ENCODE assay signal across 8 cellular contexts in the genomic region with DNA sequence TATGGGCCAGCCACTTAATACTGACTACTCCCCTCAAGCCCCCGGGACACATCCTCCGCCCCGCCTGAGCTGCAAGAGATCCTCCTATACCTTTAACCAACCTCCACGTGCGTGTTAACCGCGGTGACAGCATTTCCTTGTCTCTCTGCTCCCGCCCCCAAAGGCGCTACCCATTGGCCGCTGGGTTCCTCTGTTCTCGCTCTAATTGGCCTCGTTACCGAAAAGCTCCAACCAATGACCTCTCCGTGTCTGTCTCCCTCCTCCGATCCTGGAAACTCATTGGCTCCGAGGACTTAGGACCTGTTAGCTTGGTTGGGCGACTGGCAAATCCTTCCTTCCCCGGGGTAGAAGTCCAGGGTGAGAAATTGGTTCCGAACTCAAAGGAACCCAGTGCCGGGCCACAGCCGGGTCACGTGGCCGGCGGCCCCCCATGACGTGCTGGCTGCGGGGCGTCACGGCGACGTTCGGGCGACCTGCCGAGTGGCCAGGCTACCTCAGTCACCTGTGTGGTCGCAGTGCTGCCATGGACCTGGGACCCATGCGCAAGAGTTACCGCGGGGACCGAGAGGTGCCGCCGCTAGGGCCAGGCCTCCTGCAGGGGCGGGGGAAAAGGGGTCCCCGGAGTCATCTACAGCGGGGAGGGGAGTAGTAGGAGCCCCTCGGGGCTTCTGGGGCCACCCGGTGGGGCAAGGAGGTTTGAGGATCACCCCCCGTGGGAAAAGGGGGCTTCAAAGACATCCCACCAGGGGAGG. TPM values are rescaled to one million over a fixed set of nuclear protein-coding genes. Genes with fewer than 3 reads are reported as not detected.
DNase-seq lines count a peak whose midpoint lies in the region; ATAC-seq, FAIRE-seq and TF ChIP-seq lines count a peak whose summit lies in the region.

TSS of gene PNPO (plus strand) at position 326 of the 752 bp plus-strand sequence. CDS start at position 431, 105 bp downstream.

- 1% methylated on average over 41 to 46 of the region's 46 CpGs for WGBS in psoas muscle, 3 donors

- H3K9me3 ChIP-seq in T-helper 17 cell (ENCODE audit: control insufficient read depth, low read length, poor library complexity, severe bottlenecking) (no peaks in the 10 kb centered on the region), right atrium auricular region (no peaks in the 10 kb centered on the region), psoas muscle (no peaks in the 10 kb centered on the region)

- peak in 1 of 2 donors; percentile 20 for TF ChIP-seq CTCF in right atrium auricular region (IDR thresholded peaks at IDR 0.05)
- no peak for TF ChIP-seq CTCF in psoas muscle (IDR thresholded peaks at IDR 0.05)

- peaks cover 0 to 34% of the 10 kb centered on the region in 2 donors for H3K4me1 ChIP-seq in right atrium auricular region
- H3K4me1 ChIP-seq in psoas muscle: peaks cover 16% of the 10 kb centered on the region

- H3K27ac ChIP-seq in angular gyrus (ENCODE audit: low read depth, low read length) (peak within 1 kb of the TSS; percentile 78), right atrium auricular region (peak within 1 kb of the TSS; percentile 81 to 84), psoas muscle (peak within 1 kb of the TSS; percentile 94)

- FAIRE-seq in urothelium cell line (lab: Jason Lieb, UNC): peak; percentile 63

- intact Hi-C loops in psoas muscle (cut with DNase I): loop anchor here in 1 of 2 donors (2.0 kb wide), 1 partner anchor 33 kb away; no protein-coding TSS in a partner anchor

- DNase-seq in NCI-H1694 treated with DMSO at 0.1 percent for 48 hours (lab: John Stamatoyannopoulos, UW): peak; percentile 98
- peak; percentile 76 to 88 (median 82) for DNase-seq in T-helper 17 cell
- peak; percentile 98 for DNase-seq in right atrium auricular region (ENCODE audit: low spot score)
- DNase-seq in psoas muscle: peak; percentile 92 to 95
- DNase-seq in urothelium cell line (ENCODE audit: low spot score): peak; percentile 97

- H3K36me3 ChIP-seq in right atrium auricular region: peaks cover 28% of the 10 kb centered on the region
- H3K36me3 ChIP-seq in psoas muscle (ENCODE audit: insufficient read depth in 1 of 2, low read depth in 1 of 2): peaks cover 3 to 32% of the 10 kb centered on the region in 2 donors

- TF ChIP-seq POLR2A in GM15510 (IDR thresholded peaks at IDR 0.05; ENCODE audit: borderline replicate concordance, extremely low read depth, insufficient read length): peak; percentile 67

- peak within 1 kb of the TSS; percentile 79 for H3K4me3 Mint-ChIP-seq in T-helper 17 cell

- H3K4me3 ChIP-seq in right atrium auricular region (peak within 1 kb of the TSS; percentile 84 to 86), psoas muscle (peak within 1 kb of the TSS; percentile 99)

- peaks cover 30% of the 10 kb centered on the region for H3K4me1 Mint-ChIP-seq in T-helper 17 cell

- peaks cover 5% of the 10 kb centered on the region for H3K36me3 Mint-ChIP-seq in T-helper 17 cell (ENCODE audit: low read depth)

- no peaks in the 10 kb centered on the region for H3K27me3 Mint-ChIP-seq in T-helper 17 cell

- H3K27ac Mint-ChIP-seq in T-helper 17 cell: peak within 1 kb of the TSS; percentile 67

- H3K27me3 ChIP-seq in right atrium auricular region (no peaks in the 10 kb centered on the region), psoas muscle (ENCODE audit: insufficient read depth in 3 of 3, low read length in 2 of 3) (no peaks in the 10 kb centered on the region)

- ATAC-seq in HG02885 (IDR thresholded peaks at IDR 0.05; ENCODE audit: poor library complexity, unreplicated experiment) (peak; percentile 96), T-helper 17 cell (peak; percentile 99), psoas muscle (peak; percentile 98 to 99 (median 98))

RNA-seq across cellular contexts. Expression of gene PNPO, which starts in this region (rescaled TPM):
- 10 to 100 TPM in 1 of 2 donors, 1 to 10 TPM in 1; 7.1 to 10.5 TPM for total RNA-seq in T-helper 17 cell
- 10 to 100 TPM; 28.4 to 35.4 TPM for total RNA-seq in right atrium auricular region
- total RNA-seq in psoas muscle: 10 to 100 TPM; 28.2 to 42.3 (median 33.8) TPM
- 10 to 100 TPM; 12.0 to 30.0 (median 12.8) TPM for polyA plus RNA-seq in psoas muscle

Comparison
In these comparisons a context has a peak if more than half of its experiments do, and no peak if none do; other contexts are left out.
1. Peak in every context shown above with its lines: DNase-seq, ATAC-seq, H3K4me3 ChIP-seq and H3K27ac ChIP-seq.